Comparison of ENCODE assay signal across 23 cellular contexts in genomic region chr9:10062629-10063395, GRCh38.
DNase-seq lines count a peak whose midpoint lies in the region; ATAC-seq and TF ChIP-seq lines count a peak whose summit lies in the region.
"Had no signal": no experiment of that assay in that cellular context is flagged by ENCODE, and none has a peak within 500 bp of the region (broad histone marks: within the 10 kb centered on the region; RNA-seq: fewer than 3 reads in every experiment).

No MANE protein-coding gene starts in this region.

- DNase-seq in SK-N-SH (no peak), astrocyte of the cerebellum (ENCODE audit: low read depth) (peak; percentile 40), foreskin keratinocyte (peak; percentile 37 to 70), stromal cell of bone marrow (ENCODE audit: low read depth) (peak; percentile 59), HEK293T (ENCODE audit: extremely low spot score) (no peak)
- DNase-seq: 8988T; activated CD4-positive, alpha-beta memory T cell treated with anti-CD3 and anti-CD28 coated beads, Interleukin-2, amount 10 ng/mL, durations not matched to agents 7 days and 5 days; activated naive CD4-positive, alpha-beta T cell treated with anti-CD3 and anti-CD28 coated beads, Interleukin-2, amount 50 U/mL, for 16 hours; activated T-cell treated with anti-CD3 and anti-CD28 coated beads, Interleukin-2, amount 50 U/mL, for 1 hour; brain microvascular endothelial cell; dermis blood vessel endothelial cell; DMS153; kidney; NCI-H187; SIG-M5; stimulated activated CD4-positive, alpha-beta T cell treated with anti-CD3 and anti-CD28 coated beads, Interleukin-15, amount 100 ng/mL, for 24 hours; T-helper 17 cell; WERI-Rb-1 had no signal

- POLR2A ChIA-PET in SK-N-SH (lab: Yijun Ruan, JAX): no interaction called here
- POLR2A ChIA-PET in HEK293T (lab: Yijun Ruan, JAX): no interaction called here

- H3K4me2 ChIP-seq in SK-N-SH: no peak overlapping the region

- H3K36me3 ChIP-seq in SK-N-SH (replicated peaks in 1 of 2; ENCODE audit: control insufficient read depth in 1 of 2, insufficient read depth in 2 of 2, low read length in 1 of 2): no peaks in the 10 kb centered on the region
- H3K36me3 ChIP-seq: brain microvascular endothelial cell, prostate gland, WERI-Rb-1 had no signal

- CTCF ChIA-PET in SK-N-SH (lab: Yijun Ruan, JAX): interaction anchor here (0.7 to 2.4 kb wide), 4 partner anchors 14 to 215 kb away, joined by 3 to 7 read pairs (median 4); no protein-coding TSS in a partner anchor
- CTCF ChIA-PET in HEK293T (lab: Yijun Ruan, JAX): interaction anchor here (1.7 kb wide), 1 partner anchor 11 kb away, joined by 6 read pairs; no protein-coding TSS in a partner anchor

- H3F3A ChIP-seq in SK-N-SH (replicated peaks; ENCODE audit: insufficient read depth): no peaks in the 10 kb centered on the region

- H3K4me3 ChIP-seq in SK-N-SH (ENCODE audit: low read depth in 2 of 2, low read length in 1 of 2): no peak overlapping the region
- no peak overlapping the region for H3K4me3 ChIP-seq in astrocyte of the cerebellum (ENCODE audit: low read depth, low read length)
- H3K4me3 ChIP-seq: prostate gland had no signal

- H3K9me3 ChIP-seq in SK-N-SH: no peaks in the 10 kb centered on the region
- H3K9me3 ChIP-seq: prostate gland had no signal

- no peak for TF ChIP-seq EP300 in SK-N-SH (IDR thresholded peaks at IDR 0.05; ENCODE audit: borderline replicate concordance in 1 of 2, low read depth in 1 of 2, low read length in 1 of 2)

- H3K27me3 ChIP-seq in SK-N-SH (ENCODE audit: insufficient read depth) (no peaks in the 10 kb centered on the region), foreskin keratinocyte (no peaks in the 10 kb centered on the region)
- H3K27me3 ChIP-seq: brain microvascular endothelial cell had no signal

- H3K9me2 ChIP-seq in SK-N-SH: no peaks in the 10 kb centered on the region

- H3K9ac ChIP-seq in SK-N-SH: no peak overlapping the region

- no peaks in the 10 kb centered on the region for H4K20me1 ChIP-seq in SK-N-SH (ENCODE audit: insufficient read depth)

- ATAC-seq in SK-N-SH treated with all-trans-retinoic acid at 6 μM for 48 hours: no peak
- peak; percentile 63 for ATAC-seq in foreskin keratinocyte
- no peak for ATAC-seq in HG03469 (IDR thresholded peaks at IDR 0.05; ENCODE audit: unreplicated experiment)
- ATAC-seq in HG03039 (IDR thresholded peaks at IDR 0.05; ENCODE audit: unreplicated experiment): no peak
- ATAC-seq: stimulated activated effector memory CD8-positive, alpha-beta T cell treated with anti-CD3 and anti-CD28 coated beads, Interleukin-12 subunit alpha, Interleukin-12 subunit beta, amount 100 ng/mL, for 72 hours; T-helper 17 cell had no signal

- 17% methylated on average over 3 of the region's 3 CpGs for WGBS in SK-N-SH (ENCODE audit: low lambda C conversion rate)

- no peaks in the 10 kb centered on the region for H3K79me2 ChIP-seq in SK-N-SH (ENCODE audit: insufficient read depth)

- no peak overlapping the region for H2AFZ ChIP-seq in SK-N-SH (ENCODE audit: low read depth)

- TF ChIP-seq RAD21 in SK-N-SH (IDR thresholded peaks at IDR 0.05; ENCODE audit: low read length): no peak

- in situ Hi-C loops in astrocyte of the cerebellum (cut with HindIII; ENCODE audit: low sequenced_read_pairs): no loop called here

- H3K27ac ChIP-seq in SK-N-SH (ENCODE audit: low read depth in 2 of 2, low read length in 1 of 2) (no peak overlapping the region), foreskin keratinocyte (no peak overlapping the region)
- H3K27ac ChIP-seq: brain microvascular endothelial cell, prostate gland, WERI-Rb-1 had no signal

- H3K4me1 ChIP-seq in SK-N-SH (ENCODE audit: control insufficient read depth in 1 of 2, insufficient read depth in 2 of 2, low read depth in 1 of 2, low read length in 1 of 2) (0 out of 4 replicates have a peak, but pooled peaks cover 0 to 4% of the 10 kb centered on the region in 2 experiments), foreskin keratinocyte (peaks cover 31% of the 10 kb centered on the region)
- H3K4me1 ChIP-seq: prostate gland had no signal

- TF ChIP-seq CTCF in SK-N-SH (IDR thresholded peaks at IDR 0.05) (no peak), astrocyte of the cerebellum (IDR thresholded peaks at IDR 0.05; ENCODE audit: low read depth, low read length, missing control alignments) (no peak), foreskin keratinocyte (conservative IDR thresholded peaks at IDR 0.05) (no peak)

TF ChIP-seq in SK-N-SH, 30 proteins besides CTCF, POLR2A, EP300 and RAD21:
- TF ChIP-seq JUND (IDR thresholded peaks at IDR 0.05) (0 out of 2 replicates have a peak, but pooled peaks have one; percentile 7), FOSL2 (IDR thresholded peaks at IDR 0.05; ENCODE audit: borderline replicate concordance, low read depth) (peak; percentile 8; the same call in 1 of the 2 replicates), MEF2A (IDR thresholded peaks at IDR 0.05; ENCODE audit: borderline replicate concordance, low read depth) (peak; percentile 27; the same call in 1 of the 2 replicates), TAF1 (IDR thresholded peaks at IDR 0.05; ENCODE audit: borderline replicate concordance, low read depth, low read length) (no peak), POLR2AphosphoS5 (IDR thresholded peaks at IDR 0.05; ENCODE audit: low read depth, low read length) (no peak)

TF ChIP-seq in SK-N-SH treated with all-trans-retinoic acid at 6 μM for 48 hours, 23 proteins besides CTCF, POLR2A, EP300 and RAD21 (continues in another document):
- no peak for TF ChIP-seq TCF4 (CRISPR knock-in tag; IDR thresholded peaks at IDR 0.05; ENCODE audit: borderline replicate concordance)
- no peak for TF ChIP-seq ZC3H10 (CRISPR knock-in tag; IDR thresholded peaks at IDR 0.05)
- no peak for TF ChIP-seq CSDC2 (CRISPR knock-in tag; IDR thresholded peaks at IDR 0.05)
- no peak for TF ChIP-seq TSHZ2 (CRISPR knock-in tag; IDR thresholded peaks at IDR 0.05)
- TF ChIP-seq TOX (CRISPR knock-in tag; IDR thresholded peaks at IDR 0.05; ENCODE audit: borderline replicate concordance): no peak
- TF ChIP-seq ZNF8 (CRISPR knock-in tag; IDR thresholded peaks at IDR 0.05): no peak

TF ChIP-seq in HEK293T, 16 proteins besides CTCF, POLR2A, EP300 and RAD21:
- TF ChIP-seq TARDBP (IDR thresholded peaks at IDR 0.05) (no peak), CTBP1 (IDR thresholded peaks at IDR 0.05; ENCODE audit: borderline replicate concordance) (no peak), SP1 (IDR thresholded peaks at IDR 0.05) (no peak), FOXK2 (IDR thresholded peaks at IDR 0.05) (no peak), NFRKB (IDR thresholded peaks at IDR 0.05) (no peak), PKNOX1 (IDR thresholded peaks at IDR 0.05) (no peak), BHLHE40 (IDR thresholded peaks at IDR 0.05; ENCODE audit: borderline replicate concordance) (no peak), FOXA1 (IDR thresholded peaks at IDR 0.05) (no peak), LEF1 (IDR thresholded peaks at IDR 0.05; ENCODE audit: borderline replicate concordance) (no peak), ELF4 (IDR thresholded peaks at IDR 0.05) (no peak), FOXM1 (IDR thresholded peaks at IDR 0.05; ENCODE audit: borderline replicate concordance) (no peak), ZNF384 (IDR thresholded peaks at IDR 0.05) (no peak), ARNT (IDR thresholded peaks at IDR 0.05) (no peak)
TF ChIP-seq in HEK293T: peak in this region for 0.

Comparison
In these comparisons a context has a peak if more than half of its experiments do, and no peak if none do; other contexts are left out.
1. DNase-seq: peak in astrocyte of the cerebellum (single experiment), foreskin keratinocyte (2 of 2) and stromal cell of bone marrow (single experiment); none in SK-N-SH (single experiment) and HEK293T (single experiment).